17 cellular contexts compared by ENCODE assay signal in the genomic region with DNA sequence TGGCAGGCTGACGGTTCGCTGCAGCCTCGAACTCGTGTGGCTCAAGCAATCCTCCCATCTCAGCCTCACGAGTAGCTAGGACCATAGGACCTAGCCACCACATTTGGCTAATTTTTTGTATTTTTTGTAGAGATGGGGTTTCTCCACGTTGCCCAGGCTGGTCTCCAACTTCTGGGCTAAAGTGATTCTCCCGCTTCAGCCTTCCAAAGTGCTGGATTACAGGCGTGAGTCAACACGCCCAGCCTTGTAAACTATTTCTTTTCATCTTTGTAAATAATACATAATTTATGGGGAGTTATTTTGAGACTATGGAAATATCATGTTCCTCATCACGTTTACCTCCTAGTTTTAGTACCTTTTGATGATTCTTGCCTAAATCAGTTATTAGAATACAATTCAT. TPM values are rescaled to one million over a fixed set of nuclear protein-coding genes. Genes with fewer than 3 reads are reported as not detected.
DNase-seq lines count a peak whose midpoint lies in the region; ATAC-seq and TF ChIP-seq lines count a peak whose summit lies in the region.
"Had no signal": no experiment of that assay in that cellular context is flagged by ENCODE, and none has a peak within 500 bp of the region (broad histone marks: within the 10 kb centered on the region; RNA-seq: fewer than 3 reads in every experiment).

No MANE protein-coding gene starts in this region.

- BruUV-seq in mammary epithelial cell (replicated peaks; lab: Mats Ljungman, UMichigan): no TSS peak

- H4K20me1 ChIP-seq in DND-41 (ENCODE audit: insufficient read depth, low read length) (peaks cover 6% of the 10 kb centered on the region; the same call in 1 of the 2 replicates), mammary epithelial cell (ENCODE audit: insufficient read depth, low read length) (no peaks in the 10 kb centered on the region)

- no peaks in the 10 kb centered on the region for H3K9me3 Mint-ChIP-seq in endothelial cell (ENCODE audit: unreplicated experiment)
- H3K9me3 Mint-ChIP-seq in stimulated activated effector memory CD8-positive, alpha-beta T cell treated with anti-CD3 and anti-CD28 coated beads, Interleukin-12 subunit alpha, Interleukin-12 subunit beta, amount 100 ng/mL, for 72 hours: peaks cover 3% of the 10 kb centered on the region
- H3K9me3 Mint-ChIP-seq: H9 had no signal

- H3K36me3 ChIP-seq in DND-41 (ENCODE audit: insufficient read depth, low read length) (peaks cover 3% of the 10 kb centered on the region; the same call in 1 of the 2 replicates), mammary epithelial cell (ENCODE audit: insufficient read depth, low read length) (no peaks in the 10 kb centered on the region)
- H3K36me3 ChIP-seq: gastroesophageal sphincter, tibial nerve had no signal

- H3K4me1 Mint-ChIP-seq in endothelial cell (ENCODE audit: unreplicated experiment): peaks cover 19% of the 10 kb centered on the region
- peaks cover 10% of the 10 kb centered on the region for H3K4me1 Mint-ChIP-seq in stimulated activated effector memory CD8-positive, alpha-beta T cell treated with anti-CD3 and anti-CD28 coated beads, Interleukin-12 subunit alpha, Interleukin-12 subunit beta, amount 100 ng/mL, for 72 hours

- peak overlapping the region in 1 of 2 experiments; percentile 62; a peak in 1 of 4 replicates for H3K4me3 ChIP-seq in DND-41 (ENCODE audit: low read depth in 1 of 2, low read length in 2 of 2)
- peak overlapping the region; percentile 78 for H3K4me3 ChIP-seq in NB4 (ENCODE audit: low read depth, low read length)
- no peak overlapping the region for H3K4me3 ChIP-seq in mammary epithelial cell (replicated peaks in 1 of 3; ENCODE audit: insufficient read depth in 1 of 3, low read depth in 2 of 3, low read length in 3 of 3)

- H3K36me3 Mint-ChIP-seq in endothelial cell (ENCODE audit: low read depth, unreplicated experiment): no peaks in the 10 kb centered on the region
- peaks cover 16% of the 10 kb centered on the region for H3K36me3 Mint-ChIP-seq in stimulated activated effector memory CD8-positive, alpha-beta T cell treated with anti-CD3 and anti-CD28 coated beads, Interleukin-12 subunit alpha, Interleukin-12 subunit beta, amount 100 ng/mL, for 72 hours

- H3K27ac ChIP-seq in DND-41 (ENCODE audit: low read length) (no peak overlapping the region), mammary epithelial cell (ENCODE audit: insufficient read depth, low read depth, low read length) (no peak overlapping the region)

- peaks cover 32% of the 10 kb centered on the region for H3K4me1 ChIP-seq in DND-41 (ENCODE audit: insufficient read depth, low read length)
- peaks cover 16% of the 10 kb centered on the region for H3K4me1 ChIP-seq in mammary epithelial cell (ENCODE audit: insufficient read depth, low read length)

- peak overlapping the region; percentile 94 for H3K4me2 ChIP-seq in DND-41 (ENCODE audit: insufficient read depth, low read length)
- no peak overlapping the region for H3K4me2 ChIP-seq in mammary epithelial cell (ENCODE audit: insufficient read depth, low read depth, low read length)

- no peak for TF ChIP-seq CTCF in DND-41 (IDR thresholded peaks at IDR 0.05; ENCODE audit: borderline replicate concordance, extremely low read depth, low read length, poor library complexity, severe bottlenecking)
- TF ChIP-seq CTCF in NB4 (IDR thresholded peaks at IDR 0.05; ENCODE audit: low read depth, low read length): no peak
- TF ChIP-seq CTCF in endothelial cell (IDR thresholded peaks at IDR 0.05; ENCODE audit: unreplicated experiment): no peak
- TF ChIP-seq CTCF in mammary epithelial cell (conservative IDR thresholded peaks at IDR 0.05 in 1 of 2, IDR thresholded peaks at IDR 0.05 in 1 of 2; ENCODE audit: extremely low read depth in 1 of 2, insufficient read depth in 1 of 2, low read depth in 1 of 2, low read length in 2 of 2): no peak

- H3K27me3 Mint-ChIP-seq in endothelial cell (ENCODE audit: unreplicated experiment): peaks cover 2% of the 10 kb centered on the region

- intact Hi-C loops in mammary epithelial cell (cut with micrococcal nuclease): no loop called here

- WGBS in mammary epithelial cell (ENCODE audit: low coverage, missing lambda C conversion rate): 57% methylated on average over 10 of the region's 10 CpGs

- H3K27ac Mint-ChIP-seq in endothelial cell (ENCODE audit: unreplicated experiment): no peak overlapping the region
- no peak overlapping the region for H3K27ac Mint-ChIP-seq in stimulated activated effector memory CD8-positive, alpha-beta T cell treated with anti-CD3 and anti-CD28 coated beads, Interleukin-12 subunit alpha, Interleukin-12 subunit beta, amount 100 ng/mL, for 72 hours

- no peak overlapping the region for H3K9ac ChIP-seq in DND-41 (ENCODE audit: low read depth, low read length)
- H3K9ac ChIP-seq in mammary epithelial cell (ENCODE audit: insufficient read depth, low read length): no peak overlapping the region

- H2AFZ ChIP-seq in DND-41 (ENCODE audit: low read depth, low read length): 0 out of 2 replicates have a peak overlapping the region, but pooled peaks have one; percentile 28
- H2AFZ ChIP-seq in mammary epithelial cell (ENCODE audit: low read depth, low read length): no peak overlapping the region

- H3K27me3 ChIP-seq in DND-41 (ENCODE audit: insufficient read depth, low read length, poor library complexity) (no peaks in the 10 kb centered on the region), mammary epithelial cell (ENCODE audit: insufficient read depth, low read length) (no peaks in the 10 kb centered on the region)

- no peak for ATAC-seq in DND-41 (ENCODE audit: insufficient read depth, low read depth)
- ATAC-seq in stimulated activated effector memory CD8-positive, alpha-beta T cell treated with anti-CD3 and anti-CD28 coated beads, Interleukin-12 subunit alpha, Interleukin-12 subunit beta, amount 100 ng/mL, for 72 hours: no peak
- ATAC-seq in HG03354 (IDR thresholded peaks at IDR 0.05; ENCODE audit: poor library complexity, severe bottlenecking, unreplicated experiment): no peak

- dilution Hi-C loops in mammary epithelial cell (cut with HindIII; ENCODE audit: low sequenced_read_pairs): no loop called here

- CTCF ChIA-PET in mammary epithelial cell (lab: Charles Lee; ENCODE audit: low non-redundant PET): no interaction called here

- no peak for TF ChIP-seq POLR2A in NB4 (IDR thresholded peaks at IDR 0.05; ENCODE audit: extremely low read depth, insufficient read length)

- DNase-seq in DND-41 (no peak), NB4 (ENCODE audit: low read depth) (no peak), endothelial cell (ENCODE audit: low spot score) (no peak), AG08395 (ENCODE audit: low spot score) (no peak), NCI-H146 (lab: John Stamatoyannopoulos, UW) (no peak), mammary epithelial cell (no peak)
- DNase-seq in stimulated activated effector memory CD8-positive, alpha-beta T cell treated with anti-CD3 and anti-CD28 coated beads, Interleukin-12 subunit alpha, Interleukin-12 subunit beta, amount 100 ng/mL, for 72 hours (ENCODE audit: low spot score in 2 of 2): no peak
- DNase-seq: activated CD4-positive, alpha-beta T cell treated with anti-CD3 and anti-CD28 coated beads for 1 hour; effector memory CD4-positive, alpha-beta T cell; esophagus squamous epithelium; H9; kidney glomerular epithelial cell; RPMI8226; stimulated activated naive CD4-positive, alpha-beta T cell had no signal

- peaks cover 47% of the 10 kb centered on the region for H3K79me2 ChIP-seq in DND-41 (ENCODE audit: insufficient read depth, low read length)
- peaks cover 43% of the 10 kb centered on the region for H3K79me2 ChIP-seq in mammary epithelial cell (ENCODE audit: insufficient read depth, low read length)

- H3K4me3 Mint-ChIP-seq in endothelial cell (ENCODE audit: unreplicated experiment): peak overlapping the region; percentile 93
- peak overlapping the region; percentile 82 for H3K4me3 Mint-ChIP-seq in stimulated activated effector memory CD8-positive, alpha-beta T cell treated with anti-CD3 and anti-CD28 coated beads, Interleukin-12 subunit alpha, Interleukin-12 subunit beta, amount 100 ng/mL, for 72 hours

- H3K9me3 ChIP-seq in DND-41 (ENCODE audit: insufficient read depth, low read length, severe bottlenecking) (no peaks in the 10 kb centered on the region), mammary epithelial cell (replicated peaks; ENCODE audit: insufficient read depth, low read length) (no peaks in the 10 kb centered on the region)
- H3K9me3 ChIP-seq: esophagus squamous epithelium, gastroesophageal sphincter, tibial nerve had no signal

- in situ Hi-C loops in mammary epithelial cell (cut with MboI; ENCODE audit: low sequenced_read_pairs in 2 of 2): loop anchor here (10.0 kb wide), 1 partner anchor 212 kb away; no protein-coding TSS in a partner anchor

RNA-seq across cellular contexts. Expression of gene FBXO28, which starts 0.9 kb away (rescaled TPM):
- total RNA-seq in endothelial cell (ENCODE audit: unreplicated experiment) (40.6 TPM), mammary epithelial cell (10 to 100 TPM; 41.0 to 49.4 TPM)
- polyA plus RNA-seq in mammary epithelial cell: 17.3 TPM
- 34.5 TPM for polyA minus RNA-seq in mammary epithelial cell
